Comparison of ENCODE assay signal across 12 cellular contexts in the genomic region with DNA sequence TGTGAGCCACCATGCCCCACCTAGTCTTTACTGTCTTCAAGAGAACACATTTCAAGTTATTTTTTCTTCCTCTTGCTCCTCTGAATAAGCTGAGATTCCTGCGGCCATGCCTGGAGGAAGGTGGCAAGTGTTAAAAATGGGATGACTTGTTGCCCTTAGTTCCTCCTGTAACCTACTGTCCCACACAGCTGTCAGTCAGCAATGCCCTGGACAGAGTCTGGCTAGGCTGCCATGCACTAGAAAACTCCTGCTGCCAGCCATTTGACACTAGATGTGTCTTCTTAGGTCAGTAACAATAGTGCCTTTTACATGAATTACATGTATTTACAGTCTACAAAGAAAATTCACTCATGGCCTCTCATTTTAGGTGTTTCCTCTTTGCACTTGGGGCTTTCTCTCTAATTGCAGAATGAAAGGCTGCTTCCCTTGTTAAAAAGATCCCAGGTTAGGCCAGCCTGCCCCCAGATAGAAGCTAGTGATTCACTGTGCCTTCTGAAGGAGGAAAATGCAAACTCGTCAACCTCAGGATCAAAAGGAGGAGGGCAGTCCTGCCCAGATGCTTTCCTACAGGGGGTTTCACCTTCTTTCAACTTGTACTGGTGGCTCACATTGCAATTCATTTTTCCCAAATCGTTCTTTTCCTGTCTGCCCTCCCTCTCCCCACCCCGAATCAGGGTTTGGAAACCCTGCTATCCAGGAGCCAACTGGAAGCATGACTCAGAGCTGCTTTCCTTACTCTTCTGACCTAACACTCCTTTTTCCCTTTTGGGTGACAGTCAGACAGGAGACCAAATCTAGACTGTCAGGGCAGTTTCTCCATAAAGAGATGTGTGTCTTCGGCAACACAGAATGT.
DNase-seq lines count a peak whose midpoint lies in the region; ATAC-seq and TF ChIP-seq lines count a peak whose summit lies in the region.
"Had no signal": no experiment of that assay in that cellular context is flagged by ENCODE, and none has a peak within 500 bp of the region (broad histone marks: within the 10 kb centered on the region; RNA-seq: fewer than 3 reads in every experiment).

No MANE protein-coding gene starts in this region.

- H3K36me3 ChIP-seq in gastrocnemius medialis, result no peaks in the 10 kb centered on the region

- H3K4me3 ChIP-seq in epithelial cell of esophagus (ENCODE audit: low read length) (no peak overlapping the region), gastrocnemius medialis (no peak overlapping the region)

- POLR2A ChIA-PET in activated naive CD8-positive, alpha-beta T cell treated with anti-CD3 and anti-CD28 coated beads, Interleukin-2, amount 10 ng/mL, durations not matched to agents 7 days and 5 days (lab: Charles Lee), result interaction anchor here (0.6 to 1.2 kb wide), 3 partner anchors 27 to 142 kb away, joined by 3 to 4 read pairs (median 3); no protein-coding TSS in a partner anchor

- no peaks in the 10 kb centered on the region for H3K9me3 ChIP-seq in gastrocnemius medialis

- H3K36me3 Mint-ChIP-seq in activated naive CD8-positive, alpha-beta T cell treated with anti-CD3 and anti-CD28 coated beads, Interleukin-2, amount 10 ng/mL, durations not matched to agents 7 days and 5 days, result no peaks in the 10 kb centered on the region
- H3K36me3 Mint-ChIP-seq in activated naive CD8-positive, alpha-beta T cell treated with anti-CD3 and anti-CD28 coated beads for 36 hours, result no peaks in the 10 kb centered on the region

- intact Hi-C loops in gastrocnemius medialis (cut with DNase I; ENCODE audit: low total_unique reads), result no loop called here

- TF ChIP-seq CTCF in epithelial cell of esophagus (IDR thresholded peaks at IDR 0.05; ENCODE audit: insufficient read depth, low read depth, low read length, missing control alignments) (no peak), gastrocnemius medialis (IDR thresholded peaks at IDR 0.05 in 4 of 5, conservative IDR thresholded peaks at IDR 0.05 in 1 of 5) (no peak), GM13976 (IDR thresholded peaks at IDR 0.05; ENCODE audit: borderline replicate concordance, control extremely low read depth, extremely low read depth, insufficient read depth, missing control alignments) (no peak)

- H3K9me3 Mint-ChIP-seq in activated naive CD8-positive, alpha-beta T cell treated with anti-CD3 and anti-CD28 coated beads, Interleukin-2, amount 10 ng/mL, durations not matched to agents 7 days and 5 days, result no peaks in the 10 kb centered on the region
- no peaks in the 10 kb centered on the region for H3K9me3 Mint-ChIP-seq in activated naive CD8-positive, alpha-beta T cell treated with anti-CD3 and anti-CD28 coated beads for 36 hours
- H3K9me3 Mint-ChIP-seq: effector memory CD8-positive, alpha-beta T cell had no signal

- H3K27ac Mint-ChIP-seq in activated naive CD8-positive, alpha-beta T cell treated with anti-CD3 and anti-CD28 coated beads, Interleukin-2, amount 10 ng/mL, durations not matched to agents 7 days and 5 days, result peak overlapping the region; percentile 8
- no peak overlapping the region for H3K27ac Mint-ChIP-seq in activated naive CD8-positive, alpha-beta T cell treated with anti-CD3 and anti-CD28 coated beads for 36 hours

- DNase-seq in activated naive CD8-positive, alpha-beta T cell treated with anti-CD3 and anti-CD28 coated beads, Interleukin-2, amount 10 ng/mL, durations not matched to agents 7 days and 5 days, result no peak
- DNase-seq in activated naive CD8-positive, alpha-beta T cell treated with anti-CD3 and anti-CD28 coated beads for 36 hours, result no peak
- DNase-seq in NCI-H69 (lab: John Stamatoyannopoulos, UW) (peak; percentile 18), epithelial cell of esophagus (ENCODE audit: low read depth) (peak; percentile 41), gastrocnemius medialis (no peak), DMS53 (lab: John Stamatoyannopoulos, UW) (no peak), GM13976 (ENCODE audit: low spot score) (no peak)
- no peak for DNase-seq in activated CD4-positive, alpha-beta T cell treated with anti-CD3 and anti-CD28 coated beads for 1 hour
- DNase-seq: activated T-cell treated with anti-CD3 and anti-CD28 coated beads for 4 hours; effector memory CD8-positive, alpha-beta T cell; NCI-H748 treated with DMSO at 0.1 percent for 48 hours had no signal

- in situ Hi-C loops in gastrocnemius medialis (cut with MboI; ENCODE audit: low sequenced_read_pairs in 4 of 4), result no loop called here
- in situ Hi-C loops in GM13976 (cut with MboI; ENCODE audit: low sequenced_read_pairs, unreplicated experiment), result no loop called here

- H3K4me3 Mint-ChIP-seq in activated naive CD8-positive, alpha-beta T cell treated with anti-CD3 and anti-CD28 coated beads, Interleukin-2, amount 10 ng/mL, durations not matched to agents 7 days and 5 days, result peak overlapping the region; percentile 17
- H3K4me3 Mint-ChIP-seq in activated naive CD8-positive, alpha-beta T cell treated with anti-CD3 and anti-CD28 coated beads for 36 hours, result no peak overlapping the region

- peaks cover 0 to 3% of the 10 kb centered on the region in 2 donors for H3K4me1 ChIP-seq in gastrocnemius medialis

- peak overlapping the region in 1 of 4 donors; percentile 49 for H3K27ac ChIP-seq in gastrocnemius medialis
- H3K27ac ChIP-seq: VCaP had no signal

- H3K27me3 ChIP-seq in gastrocnemius medialis, result peaks cover 1 to 7% (median 6%) of the 10 kb centered on the region in 3 donors

- no peak for ATAC-seq in activated naive CD8-positive, alpha-beta T cell treated with anti-CD3 and anti-CD28 coated beads, Interleukin-2, amount 10 ng/mL, durations not matched to agents 7 days and 5 days (ENCODE audit: low read depth)
- ATAC-seq in gastrocnemius medialis, result peak; percentile 85 to 97
- ATAC-seq: effector memory CD8-positive, alpha-beta T cell had no signal

- TF ChIP-seq POLR2A in gastrocnemius medialis (IDR thresholded peaks at IDR 0.05), result no peak

- peaks cover 18% of the 10 kb centered on the region for H3K4me1 Mint-ChIP-seq in activated naive CD8-positive, alpha-beta T cell treated with anti-CD3 and anti-CD28 coated beads, Interleukin-2, amount 10 ng/mL, durations not matched to agents 7 days and 5 days
- peaks cover 15% of the 10 kb centered on the region for H3K4me1 Mint-ChIP-seq in activated naive CD8-positive, alpha-beta T cell treated with anti-CD3 and anti-CD28 coated beads for 36 hours

- H3K27me3 Mint-ChIP-seq in activated naive CD8-positive, alpha-beta T cell treated with anti-CD3 and anti-CD28 coated beads, Interleukin-2, amount 10 ng/mL, durations not matched to agents 7 days and 5 days, result peaks cover 27% of the 10 kb centered on the region
- peaks cover 24% of the 10 kb centered on the region for H3K27me3 Mint-ChIP-seq in activated naive CD8-positive, alpha-beta T cell treated with anti-CD3 and anti-CD28 coated beads for 36 hours

Comparison
In these comparisons a context has a peak if more than half of its experiments do, and no peak if none do; other contexts are left out.
1. DNase-seq: peak in NCI-H69 (single experiment) and epithelial cell of esophagus (single experiment); none in activated naive CD8-positive, alpha-beta T cell treated with anti-CD3 and anti-CD28 coated beads, Interleukin-2, amount 10 ng/mL, durations not matched to agents 7 days and 5 days (single experiment), activated naive CD8-positive, alpha-beta T cell treated with anti-CD3 and anti-CD28 coated beads for 36 hours (single experiment), gastrocnemius medialis (0 of 2), activated CD4-positive, alpha-beta T cell treated with anti-CD3 and anti-CD28 coated beads for 1 hour (single experiment), DMS53 (single experiment) and GM13976 (single experiment).